ENCODE assay signal across 8 cellular contexts in genomic region chr1:86913399-86913895, GRCh38. TPM values are rescaled to one million over a fixed set of nuclear protein-coding genes. Genes with fewer than 3 reads are reported as not detected.
DNase-seq lines count a peak whose midpoint lies in the region; ATAC-seq and TF ChIP-seq lines count a peak whose summit lies in the region.

No MANE protein-coding gene starts in this region.

- H3K27me3 Mint-ChIP-seq in naive thymus-derived CD4-positive, alpha-beta T cell: no peaks in the 10 kb centered on the region

- no peaks in the 10 kb centered on the region for H3K9me3 ChIP-seq in Karpas-422 (ENCODE audit: low read length)
- no peaks in the 10 kb centered on the region for H3K9me3 ChIP-seq in ectodermal cell (ENCODE audit: control insufficient read depth, low read length)
- H3K9me3 ChIP-seq in naive thymus-derived CD4-positive, alpha-beta T cell (ENCODE audit: control insufficient read depth in 2 of 3, low read length in 3 of 3): no peaks in the 10 kb centered on the region

- POLR2A ChIA-PET in naive thymus-derived CD4-positive, alpha-beta T cell (lab: Charles Lee): interaction anchor here (0.9 to 3.4 kb wide), 8 partner anchors 9 to 1770 kb away, joined by 3 to 37 read pairs (median 4); partner anchors contain the start of genes ODF2L, PKN2 and SH3GLB1

- in situ Hi-C loops in GM13976 (cut with MboI; ENCODE audit: low sequenced_read_pairs, unreplicated experiment): no loop called here

- ATAC-seq in naive thymus-derived CD4-positive, alpha-beta T cell: no peak
- no peak for ATAC-seq in HG02981 (IDR thresholded peaks at IDR 0.05; ENCODE audit: unreplicated experiment)

- no peak overlapping the region for H3K4me3 Mint-ChIP-seq in naive thymus-derived CD4-positive, alpha-beta T cell

- no peaks in the 10 kb centered on the region for H3K9me3 Mint-ChIP-seq in naive thymus-derived CD4-positive, alpha-beta T cell

- peaks cover 6 to 57% (median 48%) of the 10 kb centered on the region in 7 donors for H3K4me1 Mint-ChIP-seq in naive thymus-derived CD4-positive, alpha-beta T cell

- DNase-seq in GM13976 (ENCODE audit: low spot score): peak; percentile 45
- DNase-seq in Karpas-422: peak; percentile 85
- peak in 6 of 9 donors; percentile 22 to 51 (median 32) for DNase-seq in naive thymus-derived CD4-positive, alpha-beta T cell

- H3K79me2 ChIP-seq in ACC112 (ENCODE audit: control insufficient read depth, insufficient read depth, low read length, unreplicated experiment) (peaks cover 78% of the 10 kb centered on the region), Karpas-422 (ENCODE audit: low read length) (peaks cover 93% of the 10 kb centered on the region)

- H4K20me1 ChIP-seq in Karpas-422 (ENCODE audit: insufficient read depth, low read depth, low read length): peaks cover 33% of the 10 kb centered on the region

- intact Hi-C loops in naive thymus-derived CD4-positive, alpha-beta T cell (cut with micrococcal nuclease): loop anchor here (5.0 to 10.0 kb wide), 5 partner anchors 41 to 1849 kb away; partner anchors contain the start of gene BCL10 (in 1 of the 2)

- TF ChIP-seq CTCF in GM13976 (IDR thresholded peaks at IDR 0.05; ENCODE audit: borderline replicate concordance, control extremely low read depth, extremely low read depth, insufficient read depth, missing control alignments): no peak
- TF ChIP-seq CTCF in VCaP (conservative IDR thresholded peaks at IDR 0.05): no peak

- CTCF ChIA-PET in naive thymus-derived CD4-positive, alpha-beta T cell (lab: Charles Lee): no interaction called here

- peak overlapping the region; percentile 87 for H3K9ac ChIP-seq in Karpas-422 (ENCODE audit: low read length)

- H3K36me3 Mint-ChIP-seq in naive thymus-derived CD4-positive, alpha-beta T cell: peaks cover 3 to 23% (median 15%) of the 10 kb centered on the region in 5 donors

- H2AFZ ChIP-seq in ACC112 (ENCODE audit: low read length, unreplicated experiment): peak overlapping the region; percentile 54
- peak overlapping the region; percentile 22; the same call in 1 of the 2 replicates for H2AFZ ChIP-seq in Karpas-422 (ENCODE audit: low read length)

- H3K4me1 ChIP-seq in ACC112 (ENCODE audit: control insufficient read depth, insufficient read depth, low read length, unreplicated experiment): peaks cover 14% of the 10 kb centered on the region
- peaks cover 26% of the 10 kb centered on the region for H3K4me1 ChIP-seq in Karpas-422 (ENCODE audit: low read length)
- H3K4me1 ChIP-seq in ectodermal cell (ENCODE audit: control insufficient read depth, insufficient read depth, low read length): no peaks in the 10 kb centered on the region
- H3K4me1 ChIP-seq in naive thymus-derived CD4-positive, alpha-beta T cell (ENCODE audit: control insufficient read depth in 2 of 2, insufficient read depth in 2 of 2, low read length in 2 of 2): peaks cover 15 to 35% of the 10 kb centered on the region in 2 donors
- no peaks in the 10 kb centered on the region for H3K4me1 ChIP-seq in urinary bladder (ENCODE audit: insufficient read depth)

- H3K4me3 ChIP-seq in ACC112 (ENCODE audit: low read depth, low read length): peak overlapping the region; percentile 89
- H3K4me3 ChIP-seq in Karpas-422 (ENCODE audit: low read length): peak overlapping the region; percentile 85
- peak overlapping the region; percentile 76 for H3K4me3 ChIP-seq in ectodermal cell (ENCODE audit: insufficient read depth, low read depth, low read length)
- H3K4me3 ChIP-seq in naive thymus-derived CD4-positive, alpha-beta T cell (ENCODE audit: low read length): peak overlapping the region; percentile 96
- H3K4me3 ChIP-seq in urinary bladder (ENCODE audit: low read depth, low read length): peak overlapping the region; percentile 70

- H3K36me3 ChIP-seq in ACC112 (ENCODE audit: insufficient read depth, low read length) (no peaks in the 10 kb centered on the region), Karpas-422 (ENCODE audit: insufficient read depth, low read length) (peaks cover 15% of the 10 kb centered on the region), ectodermal cell (ENCODE audit: control insufficient read depth, insufficient read depth, low read length) (no peaks in the 10 kb centered on the region), urinary bladder (ENCODE audit: insufficient read depth) (no peaks in the 10 kb centered on the region)
- H3K36me3 ChIP-seq in naive thymus-derived CD4-positive, alpha-beta T cell (ENCODE audit: control insufficient read depth in 2 of 3, insufficient read depth in 3 of 3, low read length in 3 of 3): peaks cover 0 to 18% (median 3%) of the 10 kb centered on the region in 3 experiments

- H3K9me2 ChIP-seq in Karpas-422 (replicated peaks; ENCODE audit: insufficient read depth, low read length): no peaks in the 10 kb centered on the region

- 0% methylated on average over 16 to 17 of the region's 17 CpGs for WGBS in ectodermal cell, 2 experiments
- under 1% methylated on average over 17 of the region's 17 CpGs for WGBS in urinary bladder

- H3K27ac ChIP-seq in ACC112 (ENCODE audit: low read depth, low read length) (peak overlapping the region; percentile 77), Karpas-422 (ENCODE audit: low read length) (peak overlapping the region; percentile 76), VCaP (peak overlapping the region; percentile 92), ectodermal cell (ENCODE audit: insufficient read depth, low read depth, low read length, poor library complexity, severe bottlenecking) (peak overlapping the region; percentile 97), urinary bladder (ENCODE audit: low read depth) (no peak overlapping the region)
- peak overlapping the region; percentile 86 for H3K27ac ChIP-seq in naive thymus-derived CD4-positive, alpha-beta T cell (ENCODE audit: low read depth, low read length)

- peak overlapping the region; percentile 92 for H3K4me2 ChIP-seq in Karpas-422 (ENCODE audit: low read depth, low read length, poor library complexity, severe bottlenecking)

- no peak overlapping the region for H3K27ac Mint-ChIP-seq in naive thymus-derived CD4-positive, alpha-beta T cell

- H3K27me3 ChIP-seq in ACC112 (ENCODE audit: insufficient read depth, low read length): no peaks in the 10 kb centered on the region
- no peaks in the 10 kb centered on the region for H3K27me3 ChIP-seq in Karpas-422 (ENCODE audit: low read length)
- H3K27me3 ChIP-seq in ectodermal cell (ENCODE audit: control insufficient read depth, insufficient read depth, low read length, poor library complexity, severe bottlenecking): no peaks in the 10 kb centered on the region
- no peaks in the 10 kb centered on the region for H3K27me3 ChIP-seq in naive thymus-derived CD4-positive, alpha-beta T cell (ENCODE audit: control insufficient read depth in 2 of 2, insufficient read depth in 2 of 2, low read length in 2 of 2)

RNA-seq across cellular contexts. Expression of gene SELENOF, which starts 0.5 kb away (rescaled TPM):
- 118 and 197 TPM in 2 replicates for total RNA-seq in Karpas-422 (2014; rRNA removed; shearing (Covaris generic); ENCODE audit: low replicate concordance)
- 111 TPM for polyA plus RNA-seq in ectodermal cell (2013, experiment 1 of 4)
- 124 TPM for polyA plus RNA-seq in ectodermal cell (2013, experiment 2 of 4)
- 104 TPM for polyA plus RNA-seq in ectodermal cell (2013, experiment 3 of 4)
- polyA plus RNA-seq in ectodermal cell (2013, experiment 4 of 4): 113 TPM
- 100 to 1,000 TPM; 109 to 196 (median 133) TPM for total RNA-seq in naive thymus-derived CD4-positive, alpha-beta T cell
- 100 to 1,000 TPM; 233 to 361 TPM for polyA plus RNA-seq in naive thymus-derived CD4-positive, alpha-beta T cell
- total RNA-seq in urinary bladder: 247 TPM
- polyA plus RNA-seq in urinary bladder: 115 TPM

RNA-seq across cellular contexts. Expression of gene HS2ST1, which starts 1.0 kb away (rescaled TPM):
- 9.6 and 18.7 TPM in 2 replicates for total RNA-seq in Karpas-422 (2014; rRNA removed; shearing (Covaris generic); ENCODE audit: low replicate concordance)
- polyA plus RNA-seq in ectodermal cell (2013, experiment 1 of 4): 35.5 TPM
- polyA plus RNA-seq in ectodermal cell (2013, experiment 2 of 4): 33.8 TPM
- 23.6 TPM for polyA plus RNA-seq in ectodermal cell (2013, experiment 3 of 4)
- 34.6 TPM for polyA plus RNA-seq in ectodermal cell (2013, experiment 4 of 4)
- 10 to 100 TPM; 10.1 to 18.3 (median 14.1) TPM for total RNA-seq in naive thymus-derived CD4-positive, alpha-beta T cell
- polyA plus RNA-seq in naive thymus-derived CD4-positive, alpha-beta T cell: 10 to 100 TPM in 1 of 2 donors, 1 to 10 TPM in 1; 7.1 to 10.1 TPM
- total RNA-seq in urinary bladder: 36.9 TPM
- polyA plus RNA-seq in urinary bladder: 12.1 TPM

Comparison
In these comparisons a context has a peak if more than half of its experiments do, and no peak if none do; other contexts are left out.
1. DNase-seq: peak in every context shown above with its lines; median percentile 85 in Karpas-422; 45 in GM13976; 32 in naive thymus-derived CD4-positive, alpha-beta T cell.